Comparison of ENCODE assay signal across 8 cellular contexts in genomic region chr20:47351643-47352331, GRCh38. TPM values are rescaled to one million over a fixed set of nuclear protein-coding genes. Genes with fewer than 3 reads are reported as not detected.
DNase-seq lines count a peak whose midpoint lies in the region; ATAC-seq and TF ChIP-seq lines count a peak whose summit lies in the region.

No MANE protein-coding gene starts in this region.

- H3K36me3 ChIP-seq in iPS DF 6.9 (ENCODE audit: control insufficient read depth, insufficient read depth, low read length) (no peaks in the 10 kb centered on the region), thoracic aorta (no peaks in the 10 kb centered on the region)

- no peaks in the 10 kb centered on the region for H3K27me3 ChIP-seq in iPS DF 6.9 (ENCODE audit: control insufficient read depth, insufficient read depth, low read length)
- no peaks in the 10 kb centered on the region for H3K27me3 ChIP-seq in thoracic aorta (replicated peaks; ENCODE audit: insufficient read depth)

- POLR2A ChIA-PET in activated CD4-positive, alpha-beta memory T cell treated with anti-CD3 and anti-CD28 coated beads for 36 hours (lab: Charles Lee): no interaction called here

- H3K27ac ChIP-seq in iPS DF 6.9 (ENCODE audit: low read length) (peak overlapping the region; percentile 51), thoracic aorta (peak overlapping the region; percentile 97 to 100)

- no peaks in the 10 kb centered on the region for H3K9me3 Mint-ChIP-seq in activated CD4-positive, alpha-beta memory T cell treated with anti-CD3 and anti-CD28 coated beads for 36 hours

- H3K4me1 Mint-ChIP-seq in activated CD4-positive, alpha-beta memory T cell treated with anti-CD3 and anti-CD28 coated beads for 36 hours (ENCODE audit: low read depth): peaks cover 29% of the 10 kb centered on the region

- DNase-seq in Right ventricle myocardium inferior (ENCODE audit: missing footprints) (no peak), cardiac septum (ENCODE audit: low spot score) (no peak), iPS DF 6.9 (ENCODE audit: low read depth, low spot score) (no peak), thoracic aorta (ENCODE audit: low spot score) (no peak), NCI-H1930 (lab: John Stamatoyannopoulos, UW) (no peak)
- DNase-seq in activated CD4-positive, alpha-beta memory T cell treated with anti-CD3 and anti-CD28 coated beads for 36 hours: no peak

- H3K4me3 Mint-ChIP-seq in activated CD4-positive, alpha-beta memory T cell treated with anti-CD3 and anti-CD28 coated beads for 36 hours: peak overlapping the region; percentile 28

- H3K4me1 ChIP-seq in iPS DF 6.9 (ENCODE audit: control insufficient read depth, insufficient read depth, low read length) (peaks cover 11% of the 10 kb centered on the region), thoracic aorta (ENCODE audit: control insufficient read depth in 1 of 2, low read depth in 2 of 2) (peaks cover 92 to 100% of the 10 kb centered on the region in 2 donors)

- intact Hi-C loops in Right ventricle myocardium inferior (cut with DNase I) (loop anchor here (2.0 kb wide), 1 partner anchor 15 kb away; no protein-coding TSS in a partner anchor), cardiac septum (cut with DNase I) (no loop called here)
- intact Hi-C loops in activated CD4-positive, alpha-beta memory T cell treated with anti-CD3 and anti-CD28 coated beads for 36 hours (cut with micrococcal nuclease): loop anchor here (2.0 kb wide), 1 partner anchor 77 kb away; no protein-coding TSS in a partner anchor

- H3K9me3 ChIP-seq in iPS DF 6.9 (ENCODE audit: control insufficient read depth, insufficient read depth, low read length): no peaks in the 10 kb centered on the region
- H3K9me3 ChIP-seq in thoracic aorta: no peaks in the 10 kb centered on the region

- H3K4me3 ChIP-seq in iPS DF 6.9 (ENCODE audit: low read length): no peak overlapping the region
- H3K4me3 ChIP-seq in thoracic aorta: peak overlapping the region; percentile 23

- H3K27ac Mint-ChIP-seq in activated CD4-positive, alpha-beta memory T cell treated with anti-CD3 and anti-CD28 coated beads for 36 hours: no peak overlapping the region

- WGBS in iPS DF 6.9 (ENCODE audit: insufficient coverage, insufficient read length): no CpG with 5 or more reads among the region's 10 CpGs

- peaks cover 23% of the 10 kb centered on the region for H3K36me3 Mint-ChIP-seq in activated CD4-positive, alpha-beta memory T cell treated with anti-CD3 and anti-CD28 coated beads for 36 hours

- no peak for TF ChIP-seq CTCF in thoracic aorta (IDR thresholded peaks at IDR 0.05)

- CTCF ChIA-PET in activated CD4-positive, alpha-beta memory T cell treated with anti-CD3 and anti-CD28 coated beads for 36 hours (lab: Charles Lee): interaction anchor here (3.2 to 3.4 kb wide), 2 partner anchors 32 to 78 kb away, joined by 15 to 16 read pairs; no protein-coding TSS in a partner anchor

- no peaks in the 10 kb centered on the region for H3K27me3 Mint-ChIP-seq in activated CD4-positive, alpha-beta memory T cell treated with anti-CD3 and anti-CD28 coated beads for 36 hours

- ATAC-seq in Right ventricle myocardium inferior (peak; percentile 18), thoracic aorta (ENCODE audit: insufficient number of reproducible peaks, low FRiP score, low read depth) (no peak), GM18870 (IDR thresholded peaks at IDR 0.05; ENCODE audit: unreplicated experiment) (no peak), HG03457 (IDR thresholded peaks at IDR 0.05; ENCODE audit: unreplicated experiment) (no peak)

RNA-seq across cellular contexts. Expression of gene ZMYND8, which starts 4.7 kb away (rescaled TPM):
- total RNA-seq in Right ventricle myocardium inferior: 36.1 TPM
- 25.7 TPM for total RNA-seq in cardiac septum
- 10 to 100 TPM; 28.1 to 29.6 TPM for total RNA-seq in activated CD4-positive, alpha-beta memory T cell treated with anti-CD3 and anti-CD28 coated beads for 36 hours
- total RNA-seq in thoracic aorta: 10 to 100 TPM; 17.9 to 27.2 TPM
